Comparison of ENCODE assay signal across 13 cellular contexts in the genomic region with DNA sequence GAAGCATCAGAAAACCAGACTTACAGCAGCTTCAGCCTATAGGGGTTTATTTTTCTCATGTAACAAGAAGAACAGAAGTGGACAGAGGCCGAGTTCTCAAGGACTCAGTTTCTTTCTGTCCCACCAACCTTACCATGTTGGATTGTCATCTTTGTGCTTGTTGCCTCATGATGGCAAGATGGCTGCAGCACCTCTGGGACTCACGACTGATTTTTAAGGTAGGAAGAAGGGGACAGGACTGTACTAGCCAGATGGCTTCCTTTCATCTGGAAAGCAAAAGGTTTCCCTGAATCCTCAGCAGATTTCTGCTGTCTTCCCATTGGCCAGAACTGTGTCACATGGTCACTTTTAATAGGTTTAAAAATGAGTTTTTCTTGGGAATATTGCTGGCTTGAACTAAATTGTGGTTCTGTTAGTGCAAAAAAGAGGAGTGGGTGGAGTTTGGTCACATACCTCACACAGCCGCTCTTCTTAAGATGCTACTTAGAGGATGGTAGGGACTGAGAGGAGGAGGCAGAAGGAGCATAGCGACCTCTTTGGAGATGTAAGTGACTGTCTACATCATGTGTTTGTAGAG. TPM values are rescaled to one million over a fixed set of nuclear protein-coding genes. Genes with fewer than 3 reads are reported as not detected.
DNase-seq lines count a peak whose midpoint lies in the region; FAIRE-seq and TF ChIP-seq lines count a peak whose summit lies in the region.
"Had no signal": no experiment of that assay in that cellular context is flagged by ENCODE, and none has a peak within 500 bp of the region (broad histone marks: within the 10 kb centered on the region; RNA-seq: fewer than 3 reads in every experiment).

No MANE protein-coding gene starts in this region.

- POLR2A ChIA-PET in activated CD4-positive, alpha-beta memory T cell treated with anti-CD3 and anti-CD28 coated beads for 36 hours (lab: Charles Lee), result no interaction called here

- no peaks in the 10 kb centered on the region for H3K4me1 Mint-ChIP-seq in activated CD4-positive, alpha-beta memory T cell treated with anti-CD3 and anti-CD28 coated beads for 36 hours (ENCODE audit: low read depth)
- H3K4me1 Mint-ChIP-seq in neural progenitor cell, result peaks cover 32% of the 10 kb centered on the region

- intact Hi-C loops in prostate gland (cut with DNase I), result no loop called here
- intact Hi-C loops in activated CD4-positive, alpha-beta memory T cell treated with anti-CD3 and anti-CD28 coated beads for 36 hours (cut with micrococcal nuclease), result no loop called here

- H3K79me2 ChIP-seq in neural progenitor cell (ENCODE audit: low read depth), result no peaks in the 10 kb centered on the region

- H3K27me3 Mint-ChIP-seq in activated CD4-positive, alpha-beta memory T cell treated with anti-CD3 and anti-CD28 coated beads for 36 hours, result no peaks in the 10 kb centered on the region
- H3K27me3 Mint-ChIP-seq in neural progenitor cell (ENCODE audit: insufficient read depth, low read depth), result peaks cover 3% of the 10 kb centered on the region

- no peaks in the 10 kb centered on the region for H3K27me3 ChIP-seq in prostate gland (replicated peaks; ENCODE audit: insufficient read depth)
- H3K27me3 ChIP-seq in H7 (ENCODE audit: control insufficient read depth, insufficient read depth, low read length), result no peaks in the 10 kb centered on the region
- H3K27me3 ChIP-seq in neural progenitor cell, result no peaks in the 10 kb centered on the region
- H3K27me3 ChIP-seq: BLaER1, upper lobe of right lung had no signal

- H3K4me3 Mint-ChIP-seq in activated CD4-positive, alpha-beta memory T cell treated with anti-CD3 and anti-CD28 coated beads for 36 hours, result no peak overlapping the region
- H3K4me3 Mint-ChIP-seq in neural progenitor cell, result no peak overlapping the region

- no peaks in the 10 kb centered on the region for H4K20me1 ChIP-seq in neural progenitor cell (ENCODE audit: low read depth)
- H4K20me1 ChIP-seq: BLaER1 had no signal

- DNase-seq in AG10803 (ENCODE audit: low read depth), result peak; percentile 39
- DNase-seq in RCC 7860 (ENCODE audit: low spot score), result peak; percentile 58
- peak; percentile 41 for DNase-seq in dedifferentiated amniotic fluid mesenchymal stem cell (ENCODE audit: extremely low spot score)
- no peak for DNase-seq in prostate gland (ENCODE audit: low spot score)
- no peak for DNase-seq in H7
- no peak for DNase-seq in COR-L47 (lab: John Stamatoyannopoulos, UW)
- DNase-seq in activated CD4-positive, alpha-beta memory T cell treated with anti-CD3 and anti-CD28 coated beads for 36 hours, result no peak
- no peak for DNase-seq in neural progenitor cell (ENCODE audit: low spot score)
- DNase-seq: anterior cingulate cortex, OCI-M1, upper lobe of right lung had no signal

- H2AFZ ChIP-seq in neural progenitor cell (replicated peaks), result no peak overlapping the region

- no peaks in the 10 kb centered on the region for H3F3A ChIP-seq in neural progenitor cell (ENCODE audit: low read depth)

- CTCF ChIA-PET in activated CD4-positive, alpha-beta memory T cell treated with anti-CD3 and anti-CD28 coated beads for 36 hours (lab: Charles Lee), result no interaction called here

- no peak for TF ChIP-seq POLR2A in prostate gland (IDR thresholded peaks at IDR 0.05)

- FAIRE-seq in RCC 7860 (lab: Jason Lieb, UNC), result no peak
- FAIRE-seq: G401.6 had no signal

- H3K9me3 ChIP-seq in prostate gland (no peaks in the 10 kb centered on the region), neural progenitor cell (ENCODE audit: low read depth) (no peaks in the 10 kb centered on the region)
- H3K9me3 ChIP-seq: BLaER1, upper lobe of right lung had no signal

- H3K36me3 Mint-ChIP-seq in activated CD4-positive, alpha-beta memory T cell treated with anti-CD3 and anti-CD28 coated beads for 36 hours, result no peaks in the 10 kb centered on the region
- no peaks in the 10 kb centered on the region for H3K36me3 Mint-ChIP-seq in neural progenitor cell

- WGBS in prostate gland, result 90% methylated on average over 4 of the region's 4 CpGs

- H3K27ac ChIP-seq in prostate gland, result peak overlapping the region; percentile 48 to 66
- H3K27ac ChIP-seq in neural progenitor cell, result no peak overlapping the region
- H3K27ac ChIP-seq: BLaER1, upper lobe of right lung had no signal

- H3K9ac ChIP-seq in neural progenitor cell, result no peak overlapping the region
- H3K9ac ChIP-seq: BLaER1 had no signal

- TF ChIP-seq CTCF in AG10803 (conservative IDR thresholded peaks at IDR 0.05; ENCODE audit: low read length), result no peak; the same call in 1 of the 2 replicates
- TF ChIP-seq CTCF in prostate gland (IDR thresholded peaks at IDR 0.05), result no peak
- TF ChIP-seq CTCF in neural progenitor cell (IDR thresholded peaks at IDR 0.05), result no peak

- H3K27ac Mint-ChIP-seq in activated CD4-positive, alpha-beta memory T cell treated with anti-CD3 and anti-CD28 coated beads for 36 hours, result no peak overlapping the region
- H3K27ac Mint-ChIP-seq in neural progenitor cell, result no peak overlapping the region

- no peaks in the 10 kb centered on the region for H3K36me3 ChIP-seq in prostate gland
- no peaks in the 10 kb centered on the region for H3K36me3 ChIP-seq in H7 (replicated peaks; ENCODE audit: control insufficient read depth, insufficient read depth, low read length)
- H3K36me3 ChIP-seq in neural progenitor cell, result no peaks in the 10 kb centered on the region
- H3K36me3 ChIP-seq: BLaER1, upper lobe of right lung had no signal

- H3K9me3 Mint-ChIP-seq in activated CD4-positive, alpha-beta memory T cell treated with anti-CD3 and anti-CD28 coated beads for 36 hours, result no peaks in the 10 kb centered on the region
- H3K9me3 Mint-ChIP-seq in neural progenitor cell, result no peaks in the 10 kb centered on the region

- peak overlapping the region; percentile 16 for H3K4me3 ChIP-seq in AG10803 (ENCODE audit: low read length)
- H3K4me3 ChIP-seq in prostate gland, result no peak overlapping the region
- H3K4me3 ChIP-seq in H7 (ENCODE audit: insufficient read depth, low read depth, low read length), result no peak overlapping the region
- H3K4me3 ChIP-seq in neural progenitor cell, result no peak overlapping the region
- H3K4me3 ChIP-seq: BLaER1, upper lobe of right lung had no signal

- H3K4me2 ChIP-seq in neural progenitor cell, result no peak overlapping the region
- H3K4me2 ChIP-seq: BLaER1 had no signal

- no peaks in the 10 kb centered on the region for H3K4me1 ChIP-seq in prostate gland (replicated peaks)
- H3K4me1 ChIP-seq in neural progenitor cell, result no peaks in the 10 kb centered on the region

RNA-seq across cellular contexts. Expression of gene ENAH, which starts 48.1 kb away (rescaled TPM):
- total RNA-seq in prostate gland (10 to 100 TPM; 36.4 to 93.6 TPM), neural progenitor cell (ENCODE audit: low replicate concordance) (230 and 346 TPM in 2 replicates)
- 160 and 234 TPM in 2 replicates for total RNA-seq in H7 (2014; rRNA removed; shearing (Covaris generic))
- under 1 TPM; 0.80 to 0.95 TPM for total RNA-seq in activated CD4-positive, alpha-beta memory T cell treated with anti-CD3 and anti-CD28 coated beads for 36 hours

Comparison
In these comparisons a context has a peak if more than half of its experiments do, and no peak if none do; other contexts are left out.
1. DNase-seq: peak in AG10803 (single experiment), RCC 7860 (single experiment) and dedifferentiated amniotic fluid mesenchymal stem cell (single experiment); none in prostate gland (single experiment), H7 (single experiment), COR-L47 (single experiment), activated CD4-positive, alpha-beta memory T cell treated with anti-CD3 and anti-CD28 coated beads for 36 hours (single experiment) and neural progenitor cell (single experiment).
2. RNA of gene ENAH, which starts 48.1 kb away (total RNA-seq): 230 to 346 TPM in neural progenitor cell, 160 to 234 TPM in H7 and 36.4 to 93.6 TPM in prostate gland; 0.80 to 0.95 TPM in activated CD4-positive, alpha-beta memory T cell treated with anti-CD3 and anti-CD28 coated beads for 36 hours; every median in the first group is over 10 times any median in the second.